In genomic region chr17:30567231-30568116, GRCh38 we compare ENCODE assay signal across 19 cellular contexts.
"Had no signal": no experiment of that assay in that cellular context is flagged by ENCODE, and none has a peak within 500 bp of the region (broad histone marks: within the 10 kb centered on the region; RNA-seq: fewer than 3 reads in every experiment).

No MANE protein-coding gene starts in this region.

- DNase-seq: activated CD4-positive, alpha-beta T cell treated with anti-CD3 and anti-CD28 coated beads for 4 hours; activated naive CD4-positive, alpha-beta T cell; activated naive CD8-positive, alpha-beta T cell treated with anti-CD3 and anti-CD28 coated beads, Interleukin-2, amount 10 ng/mL, durations not matched to agents 7 days and 5 days; effector memory CD4-positive, alpha-beta T cell; heart left ventricle; immature natural killer cell; left cardiac atrium; right cardiac atrium; SHP77 treated with DMSO at 0.1 percent for 48 hours; spleen; stimulated activated naive CD8-positive, alpha-beta T cell treated with anti-CD3 and anti-CD28 coated beads, Interleukin-15, amount 100 ng/mL, for 72 hours; T-helper 2 cell had no signal

- H3K27ac Mint-ChIP-seq: activated naive CD8-positive, alpha-beta T cell treated with anti-CD3 and anti-CD28 coated beads, Interleukin-2, amount 10 ng/mL, durations not matched to agents 7 days and 5 days; activated T-helper 1 cell treated with anti-CD3 and anti-CD28 coated beads, Interleukin-12 subunit alpha, Interleukin-12 subunit beta, Interleukin-2, Interleukin-4 antibody, amounts not matched to agents 30 ng/mL and 10 ng/mL and 1 ng/mL, durations not matched to agents 14 hours and 24 hours and 36 hours; immature natural killer cell; mesothelial cell of epicardium had no signal

- H3K4me1 ChIP-seq: spleen had no signal

- H3K27ac ChIP-seq: epithelial cell of prostate, heart left ventricle, lower lobe of right lung, neutrophil, spleen had no signal

- H3K4me1 Mint-ChIP-seq: activated naive CD8-positive, alpha-beta T cell treated with anti-CD3 and anti-CD28 coated beads, Interleukin-2, amount 10 ng/mL, durations not matched to agents 7 days and 5 days; immature natural killer cell; stimulated activated naive CD8-positive, alpha-beta T cell treated with anti-CD3 and anti-CD28 coated beads, Interleukin-15, amount 100 ng/mL, for 72 hours had no signal

- H3K36me3 ChIP-seq: heart left ventricle, lower lobe of right lung, neutrophil, spleen had no signal

- FAIRE-seq: frontal cortex had no signal

- ATAC-seq: left cardiac atrium; stimulated activated naive CD8-positive, alpha-beta T cell treated with anti-CD3 and anti-CD28 coated beads, Interleukin-15, amount 100 ng/mL, for 72 hours had no signal

- H3K4me3 Mint-ChIP-seq: activated naive CD8-positive, alpha-beta T cell treated with anti-CD3 and anti-CD28 coated beads, Interleukin-2, amount 10 ng/mL, durations not matched to agents 7 days and 5 days; activated T-helper 1 cell treated with anti-CD3 and anti-CD28 coated beads, Interleukin-12 subunit alpha, Interleukin-12 subunit beta, Interleukin-2, Interleukin-4 antibody, amounts not matched to agents 30 ng/mL and 10 ng/mL and 1 ng/mL, durations not matched to agents 14 hours and 24 hours and 36 hours; brain; immature natural killer cell; mesothelial cell of epicardium; stimulated activated naive CD8-positive, alpha-beta T cell treated with anti-CD3 and anti-CD28 coated beads, Interleukin-15, amount 100 ng/mL, for 72 hours had no signal

- H3K9me3 Mint-ChIP-seq: activated naive CD8-positive, alpha-beta T cell treated with anti-CD3 and anti-CD28 coated beads, Interleukin-2, amount 10 ng/mL, durations not matched to agents 7 days and 5 days; activated T-helper 1 cell treated with anti-CD3 and anti-CD28 coated beads, Interleukin-12 subunit alpha, Interleukin-12 subunit beta, Interleukin-2, Interleukin-4 antibody, amounts not matched to agents 30 ng/mL and 10 ng/mL and 1 ng/mL, durations not matched to agents 14 hours and 24 hours and 36 hours; immature natural killer cell; stimulated activated naive CD8-positive, alpha-beta T cell treated with anti-CD3 and anti-CD28 coated beads, Interleukin-15, amount 100 ng/mL, for 72 hours had no signal

- H3K9me3 ChIP-seq: heart left ventricle, lower lobe of right lung, neutrophil, spleen had no signal

- H3K36me3 Mint-ChIP-seq: activated naive CD8-positive, alpha-beta T cell treated with anti-CD3 and anti-CD28 coated beads, Interleukin-2, amount 10 ng/mL, durations not matched to agents 7 days and 5 days; brain; immature natural killer cell had no signal

- H3K4me3 ChIP-seq: heart left ventricle, lower lobe of right lung, spleen had no signal

- H3K27me3 ChIP-seq: neutrophil, spleen had no signal
